In the genomic region with DNA sequence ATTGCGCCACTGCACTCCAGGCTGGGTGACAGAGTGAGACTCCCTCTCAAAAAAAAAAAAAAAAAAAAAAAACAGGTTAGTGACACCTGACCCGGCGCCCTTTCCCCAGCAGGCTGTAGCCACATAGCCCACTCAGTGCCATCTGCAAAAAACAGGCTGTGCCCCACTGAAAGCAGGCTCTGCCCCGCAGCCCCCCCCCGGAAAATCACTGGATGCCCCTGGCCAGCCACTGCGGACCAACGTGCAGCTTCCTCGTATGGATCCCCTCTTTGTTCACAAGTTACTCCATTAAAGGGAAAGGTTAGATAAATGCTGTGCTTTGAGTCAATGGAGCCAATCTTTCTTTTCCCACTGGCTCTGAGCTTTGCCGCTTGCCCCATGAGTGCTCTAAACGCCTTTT, we compare ENCODE assay signal across 35 cellular contexts.
"Had no signal": no experiment of that assay in that cellular context is flagged by ENCODE, and none has a peak within 500 bp of the region (broad histone marks: within the 10 kb centered on the region; RNA-seq: fewer than 3 reads in every experiment).

No MANE protein-coding gene starts in this region.

- H3K4me3 Mint-ChIP-seq: activated B cell treated with CpG ODN at 0.5 μM for 24 hours; activated CD4-positive, alpha-beta memory T cell treated with anti-CD3 and anti-CD28 coated beads for 36 hours; activated CD4-positive, alpha-beta T cell treated with anti-CD3 and anti-CD28 coated beads, Interleukin-2, amount 10 ng/mL, durations not matched to agents 24 days and 14 days; activated CD8-positive, alpha-beta T cell treated with anti-CD3 and anti-CD28 coated beads for 36 hours; activated naive CD4-positive, alpha-beta T cell treated with anti-CD3 and anti-CD28 coated beads for 36 hours; activated naive CD8-positive, alpha-beta T cell treated with anti-CD3 and anti-CD28 coated beads for 36 hours; activated T-cell treated with anti-CD3 and anti-CD28 coated beads, Interleukin-2, amount 50 U/mL, for 4 hours; activated T-cell treated with anti-CD3 and anti-CD28 coated beads, Interleukin-2, amount 50 U/mL, for 72 hours; activated T-helper 1 cell treated with anti-CD3 and anti-CD28 coated beads, Interleukin-12 subunit alpha, Interleukin-12 subunit beta, Interleukin-2, Interleukin-4 antibody, amounts not matched to agents 30 ng/mL and 10 ng/mL and 1 ng/mL, durations not matched to agents 14 hours and 24 hours and 36 hours; activated T-helper 17 cell treated with anti-CD3 and anti-CD28 coated beads, Interleukin-2, amount 50 U/mL, for 72 hours; central memory CD8-positive, alpha-beta T cell; T-helper 1 cell treated with Interleukin-12 subunit alpha and Interleukin-12 subunit beta and Interleukin-4 antibody, amounts not matched to agents 30 μg/mL and 1 μg/mL, for 36 hours; T-helper 2 cell treated with Interferon-gamma antibody and Interleukin-4, amounts not matched to agents 5 μg/mL and 100 μg/mL, for 36 hours had no signal

- H3K27ac Mint-ChIP-seq: activated B cell treated with CpG ODN at 0.5 μM for 24 hours; activated CD4-positive, alpha-beta memory T cell treated with anti-CD3 and anti-CD28 coated beads for 36 hours; activated CD4-positive, alpha-beta T cell treated with anti-CD3 and anti-CD28 coated beads, Interleukin-2, amount 10 ng/mL, durations not matched to agents 24 days and 14 days; activated CD8-positive, alpha-beta T cell treated with anti-CD3 and anti-CD28 coated beads for 36 hours; activated naive CD4-positive, alpha-beta T cell treated with anti-CD3 and anti-CD28 coated beads for 36 hours; activated naive CD4-positive, alpha-beta T cell treated with anti-CD3 and anti-CD28 coated beads, Interleukin-2, amount 50 U/mL, for 72 hours; activated naive CD8-positive, alpha-beta T cell treated with anti-CD3 and anti-CD28 coated beads for 36 hours; activated T-cell treated with anti-CD3 and anti-CD28 coated beads, Interleukin-2, amount 50 U/mL, for 72 hours; activated T-helper 1 cell treated with anti-CD3 and anti-CD28 coated beads, Interleukin-12 subunit alpha, Interleukin-12 subunit beta, Interleukin-2, Interleukin-4 antibody, amounts not matched to agents 30 ng/mL and 10 ng/mL and 1 ng/mL, durations not matched to agents 14 hours and 24 hours and 36 hours; activated T-helper 17 cell treated with anti-CD3 and anti-CD28 coated beads, Interleukin-2, amount 50 U/mL, for 72 hours; T-helper 1 cell treated with Interleukin-12 subunit alpha and Interleukin-12 subunit beta and Interleukin-4 antibody, amounts not matched to agents 30 μg/mL and 1 μg/mL, for 36 hours; T-helper 2 cell treated with Interferon-gamma antibody and Interleukin-4, amounts not matched to agents 5 μg/mL and 100 μg/mL, for 36 hours had no signal

- H3K36me3 ChIP-seq: adrenal gland, brain microvascular endothelial cell, breast epithelium had no signal

- H3K27ac ChIP-seq: adrenal gland, body of pancreas, brain microvascular endothelial cell, breast epithelium, VCaP had no signal

- H3K9me3 Mint-ChIP-seq: activated B cell treated with CpG ODN at 0.5 μM for 24 hours; activated CD4-positive, alpha-beta memory T cell treated with anti-CD3 and anti-CD28 coated beads for 36 hours; activated CD4-positive, alpha-beta T cell treated with anti-CD3 and anti-CD28 coated beads, Interleukin-2, amount 10 ng/mL, durations not matched to agents 24 days and 14 days; activated CD8-positive, alpha-beta T cell treated with anti-CD3 and anti-CD28 coated beads for 36 hours; activated naive CD4-positive, alpha-beta T cell treated with anti-CD3 and anti-CD28 coated beads for 36 hours; activated naive CD4-positive, alpha-beta T cell treated with anti-CD3 and anti-CD28 coated beads, Interleukin-2, amount 50 U/mL, for 72 hours; activated T-helper 1 cell treated with anti-CD3 and anti-CD28 coated beads, Interleukin-12 subunit alpha, Interleukin-12 subunit beta, Interleukin-2, Interleukin-4 antibody, amounts not matched to agents 30 ng/mL and 10 ng/mL and 1 ng/mL, durations not matched to agents 14 hours and 24 hours and 36 hours; activated T-helper 17 cell treated with anti-CD3 and anti-CD28 coated beads, Interleukin-2, amount 50 U/mL, for 72 hours; central memory CD8-positive, alpha-beta T cell; T-helper 1 cell treated with Interleukin-12 subunit alpha and Interleukin-12 subunit beta and Interleukin-4 antibody, amounts not matched to agents 30 μg/mL and 1 μg/mL, for 36 hours; T-helper 2 cell treated with Interferon-gamma antibody and Interleukin-4, amounts not matched to agents 5 μg/mL and 100 μg/mL, for 36 hours had no signal

- H3K4me3 ChIP-seq: adrenal gland, body of pancreas, breast epithelium had no signal

- ATAC-seq: activated CD8-positive, alpha-beta T cell treated with anti-CD3 and anti-CD28 coated beads for 36 hours; activated naive CD4-positive, alpha-beta T cell treated with anti-CD3 and anti-CD28 coated beads, Interleukin-2, amount 50 U/mL, for 72 hours; activated T-cell treated with anti-CD3 and anti-CD28 coated beads, Interleukin-2, amount 50 U/mL, for 4 hours; activated T-cell treated with anti-CD3 and anti-CD28 coated beads, Interleukin-2, amount 50 U/mL, for 72 hours; activated T-helper 17 cell treated with anti-CD3 and anti-CD28 coated beads, Interleukin-2, amount 50 U/mL, for 72 hours; body of pancreas had no signal

- H3K4me1 ChIP-seq: adrenal gland, body of pancreas, breast epithelium had no signal

- DNase-seq: activated B cell treated with CpG ODN at 0.5 μM for 24 hours; activated CD4-positive, alpha-beta memory T cell treated with anti-CD3 and anti-CD28 coated beads for 36 hours; activated CD4-positive, alpha-beta T cell treated with anti-CD3 and anti-CD28 coated beads for 4 hours; activated CD4-positive, alpha-beta T cell treated with anti-CD3 and anti-CD28 coated beads, Interleukin-2, amount 10 ng/mL, durations not matched to agents 24 days and 14 days; activated CD4-positive, alpha-beta T cell treated with anti-CD3 and anti-CD28 coated beads, Interleukin-2, amount 50 U/mL, for 1 hour; activated CD4-positive, alpha-beta T cell treated with anti-CD3 and anti-CD28 coated beads, Interleukin-2, amount 50 U/mL, for 4 hours; activated CD4-positive, CD25-positive, alpha-beta regulatory T cell treated with anti-CD3 and anti-CD28 coated beads, Interleukin-2, amount 50 U/mL, for 72 hours; activated CD8-positive, alpha-beta memory T cell treated with anti-CD3 and anti-CD28 coated beads, Interleukin-2, amount 50 U/mL, for 4 hours; activated CD8-positive, alpha-beta T cell treated with anti-CD3 and anti-CD28 coated beads for 36 hours; activated gamma-delta T cell treated with Interleukin-2 at 50 U/mL for 16 hours; activated naive CD4-positive, alpha-beta T cell; activated naive CD4-positive, alpha-beta T cell treated with anti-CD3 and anti-CD28 coated beads for 36 hours; activated naive CD4-positive, alpha-beta T cell treated with anti-CD3 and anti-CD28 coated beads, Interleukin-2, amount 50 U/mL, for 16 hours; activated naive CD8-positive, alpha-beta T cell treated with anti-CD3 and anti-CD28 coated beads for 36 hours; activated T-cell treated with anti-CD3 and anti-CD28 coated beads for 4 hours; activated T-cell treated with anti-CD3 and anti-CD28 coated beads, Interleukin-2, amount 50 U/mL, for 1 hour; activated T-cell treated with anti-CD3 and anti-CD28 coated beads, Interleukin-2, amount 50 U/mL, for 4 hours; activated T-cell treated with anti-CD3 and anti-CD28 coated beads, Interleukin-2, amount 50 U/mL, for 72 hours; adrenal gland; amniotic stem cell; body of pancreas; brain microvascular endothelial cell; caudate nucleus; cerebellar nuclear complex; T-helper 1 cell; T-helper 2 cell; T-helper 9 cell had no signal

- H3K36me3 Mint-ChIP-seq: activated CD4-positive, alpha-beta memory T cell treated with anti-CD3 and anti-CD28 coated beads for 36 hours; activated naive CD4-positive, alpha-beta T cell treated with anti-CD3 and anti-CD28 coated beads, Interleukin-2, amount 50 U/mL, for 72 hours; activated naive CD8-positive, alpha-beta T cell treated with anti-CD3 and anti-CD28 coated beads for 36 hours had no signal

- H3K27me3 ChIP-seq: body of pancreas, brain microvascular endothelial cell had no signal

- H3K9me3 ChIP-seq: adrenal gland, body of pancreas, breast epithelium had no signal

- H3K4me1 Mint-ChIP-seq: activated B cell treated with CpG ODN at 0.5 μM for 24 hours; activated CD4-positive, alpha-beta T cell treated with anti-CD3 and anti-CD28 coated beads, Interleukin-2, amount 10 ng/mL, durations not matched to agents 24 days and 14 days; activated naive CD8-positive, alpha-beta T cell treated with anti-CD3 and anti-CD28 coated beads for 36 hours; activated T-helper 17 cell treated with anti-CD3 and anti-CD28 coated beads, Interleukin-2, amount 50 U/mL, for 72 hours; central memory CD8-positive, alpha-beta T cell had no signal
